ENCODE assay signal across 12 cellular contexts in the genomic region with DNA sequence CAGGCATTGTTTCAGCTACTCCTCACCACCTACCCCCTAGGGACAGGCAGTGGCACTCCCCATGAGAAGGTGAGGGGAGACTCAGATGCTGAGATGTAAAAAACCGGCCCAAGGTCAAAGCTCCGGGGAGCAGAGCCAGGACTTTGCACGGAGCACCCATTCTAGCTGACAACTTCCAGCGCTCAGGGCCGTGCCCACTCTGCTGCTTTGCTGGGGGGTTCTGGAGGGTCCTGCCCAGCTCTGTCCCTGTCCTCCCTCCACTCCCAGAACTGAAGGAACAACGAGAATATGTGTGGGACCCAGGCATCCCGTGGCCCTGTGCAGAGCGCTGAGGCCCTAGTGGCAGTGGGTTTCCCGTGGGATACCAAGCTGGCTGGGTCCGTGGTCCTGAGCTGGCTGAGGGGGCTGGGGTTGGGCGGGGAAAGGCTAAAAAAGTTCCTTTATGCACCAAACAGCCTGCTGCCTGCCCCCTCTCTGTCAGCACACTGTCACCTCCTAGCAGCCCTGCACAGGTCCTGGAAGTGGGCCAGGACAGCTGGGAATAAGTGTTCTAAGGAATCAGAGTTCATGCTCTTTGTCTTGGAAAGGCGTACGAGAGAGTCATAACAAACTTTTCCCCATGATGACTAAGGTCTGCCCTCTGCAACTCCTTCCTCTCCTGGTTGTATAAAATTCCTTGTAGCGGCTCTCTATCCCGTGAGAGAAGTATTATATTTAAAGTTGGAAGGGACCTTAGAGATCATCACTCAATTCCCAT. TPM values are rescaled to one million over a fixed set of nuclear protein-coding genes. Genes with fewer than 3 reads are reported as not detected.
DNase-seq lines count a peak whose midpoint lies in the region; ATAC-seq and TF ChIP-seq lines count a peak whose summit lies in the region.
"Had no signal": no experiment of that assay in that cellular context is flagged by ENCODE, and none has a peak within 500 bp of the region (broad histone marks: within the 10 kb centered on the region; RNA-seq: fewer than 3 reads in every experiment).

No MANE protein-coding gene starts in this region.

- H3K4me3 ChIP-seq in fibroblast of pulmonary artery (replicated peaks; ENCODE audit: low read depth, low read length): no peak overlapping the region

- TF ChIP-seq CTCF in fibroblast of pulmonary artery (IDR thresholded peaks at IDR 0.05; ENCODE audit: low read length, missing control alignments) (no peak), omental fat pad (IDR thresholded peaks at IDR 0.05) (no peak)

- ATAC-seq in omental fat pad (ENCODE audit: low FRiP score) (no peak), GM21576 (IDR thresholded peaks at IDR 0.05; ENCODE audit: unreplicated experiment) (no peak), HG02981 (IDR thresholded peaks at IDR 0.05; ENCODE audit: unreplicated experiment) (no peak), HG03457 (IDR thresholded peaks at IDR 0.05; ENCODE audit: unreplicated experiment) (no peak)

- in situ Hi-C loops in G401 (cut with HindIII; ENCODE audit: low sequenced_read_pairs): no loop called here

- peak; percentile 19 for DNase-seq in Ammon's horn (ENCODE audit: low spot score)
- peak; percentile 14 for DNase-seq in NCI-H446 treated with DMSO at 0.1 percent for 48 hours (lab: John Stamatoyannopoulos, UW)
- peak; percentile 93 for DNase-seq in fibroblast of pulmonary artery (ENCODE audit: low read depth)
- peak; percentile 36 for DNase-seq in omental fat pad (ENCODE audit: low spot score)
- DNase-seq in G401 (ENCODE audit: low spot score): no peak
- DNase-seq: COR-L47, Kasumi-1 had no signal

RNA-seq across cellular contexts. Expression of gene MS4A10, which starts 1.9 kb away (rescaled TPM):
- total RNA-seq in omental fat pad: not detected
- not detected in 2 replicates for total RNA-seq in G401 (2014; rRNA removed; shearing (Covaris generic))
- total RNA-seq: OCI-LY7, subcutaneous adipose tissue had no signal

RNA-seq across cellular contexts. Expression of gene MS4A15, which starts 30.3 kb away (rescaled TPM):
- not detected for total RNA-seq in omental fat pad
- total RNA-seq in G401 (2014; rRNA removed; shearing (Covaris generic)): not detected in 2 replicates
- total RNA-seq: OCI-LY7, subcutaneous adipose tissue had no signal

RNA-seq across cellular contexts. Expression of gene CCDC86, which starts 54.9 kb away (rescaled TPM):
- total RNA-seq in omental fat pad: 10 to 100 TPM; 17.5 to 68.6 (median 22.5) TPM
- 16.3 and 23.5 TPM in 2 replicates for total RNA-seq in G401 (2014; rRNA removed; shearing (Covaris generic))
